ENCODE assay signal across 6 cellular contexts in the genomic region with DNA sequence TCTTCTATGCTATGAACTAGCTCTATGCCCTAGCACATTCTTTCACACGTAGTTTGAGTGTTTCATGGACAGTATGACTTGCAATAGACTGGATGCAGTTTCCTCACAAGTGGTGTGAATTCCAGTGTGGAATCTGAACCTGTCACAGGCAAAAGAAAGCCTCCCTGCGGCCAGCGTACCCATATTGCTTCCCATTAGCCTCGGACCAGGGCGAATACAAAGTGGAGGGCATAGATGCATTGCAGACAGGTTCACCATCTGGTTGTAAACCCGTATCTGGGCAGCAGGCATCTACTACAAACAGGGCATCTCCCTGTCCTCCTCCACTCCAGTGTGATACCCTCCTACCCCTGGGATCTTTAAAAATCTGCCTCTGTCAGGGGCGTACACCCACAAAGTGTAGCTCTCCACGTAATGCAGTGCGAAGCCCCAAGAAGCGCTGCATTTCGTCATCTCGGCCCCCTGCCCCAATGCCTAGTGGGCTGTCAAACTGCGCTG. TPM values are rescaled to one million over a fixed set of nuclear protein-coding genes. Genes with fewer than 3 reads are reported as not detected.
DNase-seq lines count a peak whose midpoint lies in the region; ATAC-seq and TF ChIP-seq lines count a peak whose summit lies in the region.

No MANE protein-coding gene starts in this region.

- H3K4me3 Mint-ChIP-seq in CD4-positive, alpha-beta T cell: no peak overlapping the region

- TF ChIP-seq CTCF in CD4-positive, alpha-beta T cell (IDR thresholded peaks at IDR 0.05): no peak
- TF ChIP-seq CTCF in WERI-Rb-1 (IDR thresholded peaks at IDR 0.05; ENCODE audit: low read depth, low read length): no peak
- TF ChIP-seq CTCF in lung (IDR thresholded peaks at IDR 0.05; ENCODE audit: control extremely low read depth, extremely low read depth): no peak

- DNase-seq in CD4-positive, alpha-beta T cell: no peak
- DNase-seq in WERI-Rb-1 (no peak), lung (ENCODE audit: low spot score) (peak; percentile 28), NCI-H2227 treated with DMSO at 0.1 percent for 48 hours (lab: John Stamatoyannopoulos, UW) (no peak), RKO (ENCODE audit: low spot score) (no peak), NCI-H2227 (lab: John Stamatoyannopoulos, UW; ENCODE audit: unreplicated experiment) (no peak)

- 9% methylated on average over 13 of the region's 13 CpGs for WGBS in lung, 2 donors

- H3K27ac Mint-ChIP-seq in CD4-positive, alpha-beta T cell: no peak overlapping the region

- POLR2A ChIA-PET in CD4-positive, alpha-beta T cell (lab: Charles Lee): interaction anchor here (0.6 to 4.4 kb wide), 7 partner anchors 11 to 1261 kb away, joined by 3 to 59 read pairs (median 5); a partner anchor contains a TSS

- no peaks in the 10 kb centered on the region for H3K27me3 Mint-ChIP-seq in CD4-positive, alpha-beta T cell

- H3K9me3 ChIP-seq in CD4-positive, alpha-beta T cell (ENCODE audit: control insufficient read depth, low read length): no peaks in the 10 kb centered on the region
- H3K9me3 ChIP-seq in WERI-Rb-1 (ENCODE audit: severe bottlenecking) (no peaks in the 10 kb centered on the region), lung (ENCODE audit: control insufficient read depth in 2 of 2, insufficient read depth in 1 of 2, low read length in 1 of 2) (no peaks in the 10 kb centered on the region)

- H3K4me3 ChIP-seq in WERI-Rb-1 (ENCODE audit: low read depth, low read length) (peak overlapping the region; percentile 58), lung (peak overlapping the region; percentile 33)

- CTCF ChIA-PET in CD4-positive, alpha-beta T cell (lab: Charles Lee): interaction anchor here (1.8 kb wide), 1 partner anchor 12 kb away, joined by 5 read pairs; no protein-coding TSS in a partner anchor

- no peak for ATAC-seq in CD4-positive, alpha-beta T cell (ENCODE audit: poor library complexity)
- no peak for ATAC-seq in lung (ENCODE audit: insufficient read depth, low FRiP score)

- no peaks in the 10 kb centered on the region for H3K9me3 Mint-ChIP-seq in CD4-positive, alpha-beta T cell

- peaks cover 7% of the 10 kb centered on the region for H3K36me3 ChIP-seq in WERI-Rb-1
- peaks cover 3 to 11% of the 10 kb centered on the region in 2 donors for H3K36me3 ChIP-seq in lung (ENCODE audit: control insufficient read depth in 2 of 2, insufficient read depth in 2 of 2, low read length in 2 of 2)

- peaks cover 9 to 11% of the 10 kb centered on the region in 2 donors for H3K4me1 ChIP-seq in lung (ENCODE audit: control insufficient read depth in 2 of 2, insufficient read depth in 2 of 2, low read length in 2 of 2)

- peak overlapping the region; percentile 98 for H3K27ac ChIP-seq in CD4-positive, alpha-beta T cell (ENCODE audit: low read depth, low read length)
- peak overlapping the region; percentile 100 for H3K27ac ChIP-seq in WERI-Rb-1
- peak overlapping the region; percentile 94 to 97 for H3K27ac ChIP-seq in lung (ENCODE audit: low read depth in 1 of 2, low read length in 1 of 2)

- intact Hi-C loops in CD4-positive, alpha-beta T cell (cut with DNase I, micrococcal nuclease): loop anchor here (1.0 kb wide), 5 partner anchors 12 to 24 kb away; a partner anchor contains a TSS

- no peaks in the 10 kb centered on the region for H3K27me3 ChIP-seq in CD4-positive, alpha-beta T cell (ENCODE audit: control insufficient read depth, insufficient read depth, low read length)
- H3K27me3 ChIP-seq in WERI-Rb-1 (ENCODE audit: insufficient read depth, low read depth, severe bottlenecking) (no peaks in the 10 kb centered on the region), lung (ENCODE audit: control insufficient read depth, insufficient read depth) (no peaks in the 10 kb centered on the region)

- peaks cover 15% of the 10 kb centered on the region for H3K36me3 Mint-ChIP-seq in CD4-positive, alpha-beta T cell (ENCODE audit: low read depth)

- peaks cover 22% of the 10 kb centered on the region for H3K4me1 Mint-ChIP-seq in CD4-positive, alpha-beta T cell (ENCODE audit: low read depth)

RNA-seq across cellular contexts. Expression of a gene that starts 1.4 kb away (rescaled TPM):
- total RNA-seq in CD4-positive, alpha-beta T cell: 100 to 1,000 TPM; 114 to 119 TPM
- total RNA-seq in lung: 10 to 100 TPM; 31.2 to 84.5 TPM
- polyA plus RNA-seq in lung: 10 to 100 TPM; 38.2 to 43.0 TPM

RNA-seq across cellular contexts. Expression of a gene that starts 12.8 kb away (rescaled TPM):
- total RNA-seq in CD4-positive, alpha-beta T cell: 100 to 1,000 TPM; 105 to 113 TPM
- total RNA-seq in lung: 10 to 100 TPM; 24.2 to 53.6 TPM
- 10 to 100 TPM; 35.2 to 50.8 TPM for polyA plus RNA-seq in lung

RNA-seq across cellular contexts. Expression of a gene that starts 25.3 kb away (rescaled TPM):
- total RNA-seq in CD4-positive, alpha-beta T cell: 10 to 100 TPM; 13.6 to 13.9 TPM
- 10 to 100 TPM; 23.7 to 38.8 TPM for total RNA-seq in lung
- 10 to 100 TPM; 53.7 to 54.2 TPM for polyA plus RNA-seq in lung

RNA-seq across cellular contexts. Expression of a gene that starts 34.2 kb away (rescaled TPM):
- under 1 TPM in 1 of 2 experiments, not detected in 1; 0.16 TPM for total RNA-seq in CD4-positive, alpha-beta T cell
- 1 to 10 TPM in 1 of 2 donors, under 1 TPM in 1; 0.23 to 1.0 TPM for total RNA-seq in lung
- polyA plus RNA-seq in lung: under 1 TPM; 0.63 to 0.92 TPM

RNA-seq across cellular contexts. Expression of a gene that starts 34.7 kb away (rescaled TPM):
- total RNA-seq in CD4-positive, alpha-beta T cell: 10 to 100 TPM; 10.6 to 11.8 TPM
- total RNA-seq in lung: 10 to 100 TPM; 30.1 to 30.6 TPM
- 10 to 100 TPM; 27.2 to 33.0 TPM for polyA plus RNA-seq in lung
